ENCODE assay signal across 8 cellular contexts in the genomic region with DNA sequence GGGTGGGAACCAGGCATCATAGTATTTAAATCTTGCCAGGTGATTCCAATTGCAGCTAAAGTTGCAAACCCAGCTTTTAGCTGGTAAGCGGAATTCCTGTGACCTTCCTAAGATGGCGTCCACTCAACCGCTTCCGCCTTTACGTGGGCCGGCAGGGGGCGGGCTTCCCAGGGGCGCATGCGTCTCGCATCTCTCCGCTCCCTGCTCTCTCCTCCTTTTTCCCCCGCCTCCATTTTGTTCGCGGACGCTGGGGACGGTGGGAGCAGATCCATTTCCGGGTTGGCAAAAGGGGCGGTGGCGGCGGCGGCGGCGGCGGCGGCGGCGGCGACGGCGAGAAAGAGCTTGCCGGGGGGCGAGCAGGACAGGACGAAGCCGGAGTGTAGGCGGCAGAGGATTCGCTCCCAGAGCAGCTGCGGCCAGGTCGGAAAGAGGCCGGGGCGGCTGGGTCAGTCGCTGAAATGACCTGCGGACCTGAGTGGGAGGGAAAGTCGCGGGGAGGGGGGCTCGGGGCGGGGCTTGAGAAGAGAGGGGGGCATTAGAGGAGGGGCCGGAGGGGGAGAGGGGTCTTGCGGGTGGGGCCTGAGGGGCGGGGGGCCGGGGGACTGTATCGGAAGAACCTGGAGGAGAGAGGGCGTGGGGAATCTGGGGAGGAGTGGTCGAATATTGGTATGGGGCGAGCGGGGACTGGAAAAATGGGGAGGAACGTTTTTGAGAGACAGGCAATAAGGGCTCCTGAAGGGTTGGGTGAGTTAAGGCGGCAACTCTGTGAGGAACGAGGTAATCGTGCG. TPM values are rescaled to one million over a fixed set of nuclear protein-coding genes. Genes with fewer than 3 reads are reported as not detected.
A peak's percentile ranks its signal among the peaks of the same experiment; 100 is the strongest.
DNase-seq lines count a peak whose midpoint lies in the region; ATAC-seq, FAIRE-seq and TF ChIP-seq lines count a peak whose summit lies in the region.

A gene with protein sequence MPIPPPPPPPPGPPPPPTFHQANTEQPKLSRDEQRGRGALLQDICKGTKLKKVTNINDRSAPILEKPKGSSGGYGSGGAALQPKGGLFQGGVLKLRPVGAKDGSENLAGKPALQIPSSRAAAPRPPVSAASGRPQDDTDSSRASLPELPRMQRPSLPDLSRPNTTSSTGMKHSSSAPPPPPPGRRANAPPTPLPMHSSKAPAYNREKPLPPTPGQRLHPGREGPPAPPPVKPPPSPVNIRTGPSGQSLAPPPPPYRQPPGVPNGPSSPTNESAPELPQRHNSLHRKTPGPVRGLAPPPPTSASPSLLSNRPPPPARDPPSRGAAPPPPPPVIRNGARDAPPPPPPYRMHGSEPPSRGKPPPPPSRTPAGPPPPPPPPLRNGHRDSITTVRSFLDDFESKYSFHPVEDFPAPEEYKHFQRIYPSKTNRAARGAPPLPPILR (plus strand): TSS at position 232 of the 788 bp plus-strand sequence. CDS start 37,156 bp downstream, outside the sequence.

- peak; percentile 96 for FAIRE-seq in GM12891 (lab: Jason Lieb, UNC)

- peaks cover 8% of the 10 kb centered on the region for H3K36me3 Mint-ChIP-seq in T-helper 17 cell (ENCODE audit: low read depth)

- no peaks in the 10 kb centered on the region for H3K27me3 Mint-ChIP-seq in T-helper 17 cell

- WGBS in right cardiac atrium, result 1% methylated on average over 60 of the region's 60 CpGs

- ATAC-seq in HG02870 (IDR thresholded peaks at IDR 0.05; ENCODE audit: unreplicated experiment), result peak; percentile 80
- ATAC-seq in T-helper 17 cell, result peak; percentile 91
- ATAC-seq in right cardiac atrium, result peak; percentile 98 to 99

- peak within 1 kb of the TSS; percentile 88 for H3K27ac ChIP-seq in angular gyrus (ENCODE audit: low read depth, low read length)
- peak within 1 kb of the TSS; percentile 93 for H3K27ac ChIP-seq in right cardiac atrium (ENCODE audit: low read length)
- H3K27ac ChIP-seq in vagina, result peak within 1 kb of the TSS; percentile 82

- H3K9me3 ChIP-seq in T-helper 17 cell (ENCODE audit: control insufficient read depth, low read length, poor library complexity, severe bottlenecking) (no peaks in the 10 kb centered on the region), right cardiac atrium (ENCODE audit: control insufficient read depth, low read length) (no peaks in the 10 kb centered on the region), vagina (no peaks in the 10 kb centered on the region)

- no peaks in the 10 kb centered on the region for H3K36me3 ChIP-seq in vagina

- intact Hi-C loops in right cardiac atrium (cut with DNase I), result no loop called here
- intact Hi-C loops in vagina (cut with DNase I), result loop anchor here (5.0 kb wide), 1 partner anchor 68 kb away; the partner anchor contains the start of gene CDC6

- H3K4me3 Mint-ChIP-seq in T-helper 17 cell, result peak within 1 kb of the TSS; percentile 100

- H3K4me1 Mint-ChIP-seq in T-helper 17 cell, result peaks cover 23% of the 10 kb centered on the region

- peak within 1 kb of the TSS; percentile 99 for H3K27ac Mint-ChIP-seq in T-helper 17 cell

- TF ChIP-seq POLR2A in GM12891 (IDR thresholded peaks at IDR 0.05; ENCODE audit: low read depth, low read length) (no peak), vagina (IDR thresholded peaks at IDR 0.05) (peak in 1 of 2 donors; percentile 65)

- no peaks in the 10 kb centered on the region for H3K27me3 ChIP-seq in right cardiac atrium (ENCODE audit: control insufficient read depth, insufficient read depth)
- no peaks in the 10 kb centered on the region for H3K27me3 ChIP-seq in vagina

- peak; percentile 88 for DNase-seq in GM12891 (ENCODE audit: insufficient read length, low spot score)
- DNase-seq in NCI-H1694 treated with DMSO at 0.1 percent for 48 hours (lab: John Stamatoyannopoulos, UW), result peak; percentile 95
- DNase-seq in T-helper 17 cell, result peak; percentile 91 to 96 (median 93)
- DNase-seq in right cardiac atrium, result peak; percentile 98
- peak; percentile 81 for DNase-seq in pulmonary artery endothelial cell (ENCODE audit: low read depth, low spot score)
- DNase-seq in vagina (ENCODE audit: extremely low spot score in 2 of 2), result peak in 1 of 2 donors; percentile 93

- peak; percentile 63 to 82 (median 81) for TF ChIP-seq CTCF in vagina (IDR thresholded peaks at IDR 0.05)

- peaks cover 3% of the 10 kb centered on the region for H3K4me1 ChIP-seq in right cardiac atrium (ENCODE audit: control insufficient read depth, insufficient read depth, low read length)
- peaks cover 29% of the 10 kb centered on the region for H3K4me1 ChIP-seq in vagina

- H3K4me3 ChIP-seq in right cardiac atrium (ENCODE audit: low read length), result peak within 1 kb of the TSS; percentile 97
- peak within 1 kb of the TSS; percentile 60 to 76 for H3K4me3 ChIP-seq in vagina

TF ChIP-seq in GM12891, 5 proteins besides CTCF, POLR2A, EP300 and RAD21:
- TF ChIP-seq TAF1 (IDR thresholded peaks at IDR 0.05; ENCODE audit: low read depth, low read length), result 0 out of 2 replicates have a peak, but pooled peaks have one; percentile 26
- peak; percentile 54 for TF ChIP-seq SPI1 (IDR thresholded peaks at IDR 0.05; ENCODE audit: low read depth, low read length)
- no peak; the same call in 1 of the 2 replicates for TF ChIP-seq POLR2AphosphoS5 (IDR thresholded peaks at IDR 0.05; ENCODE audit: low read depth, low read length)
- no peak for TF ChIP-seq PAX5 (IDR thresholded peaks at IDR 0.05; ENCODE audit: insufficient read depth, low read length, severe bottlenecking)
- TF ChIP-seq POU2F2 (IDR thresholded peaks at IDR 0.05; ENCODE audit: low read depth, low read length), result no peak

RNA-seq across cellular contexts. Expression of the gene that starts here (rescaled TPM):
- 8.5 TPM for polyA plus RNA-seq in GM12891 (2012; ENCODE audit: low read depth, missing spikeins)
- total RNA-seq in T-helper 17 cell, result 10 to 100 TPM; 26.4 to 33.1 TPM
- 10 to 100 TPM; 11.1 to 14.6 (median 13.5) TPM for total RNA-seq in right cardiac atrium
- 8.2 TPM for polyA plus RNA-seq in right cardiac atrium
- total RNA-seq in pulmonary artery endothelial cell, result 6.3 and 6.6 TPM in 2 replicates
- total RNA-seq in vagina, result 10.6 TPM
